In the genomic region with DNA sequence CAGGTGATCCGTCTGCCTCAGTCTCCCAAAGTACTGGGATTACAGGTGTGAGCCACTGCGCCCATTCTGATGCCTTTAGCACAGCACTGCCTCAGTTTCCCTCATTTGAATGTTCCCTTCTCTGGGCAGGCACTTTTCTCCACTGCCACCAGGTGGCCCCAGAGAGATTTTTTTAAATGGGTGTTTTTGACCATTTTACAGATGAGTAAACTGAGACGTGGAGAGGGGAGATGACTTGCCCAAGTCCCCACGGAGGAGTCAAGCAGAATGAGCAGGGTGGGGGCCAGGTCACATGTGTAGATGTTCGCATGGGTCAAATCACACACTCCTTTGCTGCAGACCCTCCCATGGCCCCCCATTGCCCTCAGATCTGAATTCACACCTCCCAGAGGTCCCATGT, we compare ENCODE assay signal across 13 cellular contexts. TPM values are rescaled to one million over a fixed set of nuclear protein-coding genes. Genes with fewer than 3 reads are reported as not detected.
DNase-seq lines count a peak whose midpoint lies in the region; ATAC-seq and TF ChIP-seq lines count a peak whose summit lies in the region.
"Had no signal": no experiment of that assay in that cellular context is flagged by ENCODE, and none has a peak within 500 bp of the region (broad histone marks: within the 10 kb centered on the region; RNA-seq: fewer than 3 reads in every experiment).

No MANE protein-coding gene starts in this region.

- no peak for DNase-seq in MCF 10A (ENCODE audit: unreplicated experiment)
- no peak for DNase-seq in breast epithelium (ENCODE audit: low spot score in 2 of 2)
- no peak for DNase-seq in RWPE2 (ENCODE audit: low spot score)
- no peak for DNase-seq in foreskin fibroblast
- DNase-seq in tibial nerve (ENCODE audit: low spot score in 2 of 2), result no peak
- DNase-seq in NCI-H524 (lab: John Stamatoyannopoulos, UW), result no peak
- no peak for DNase-seq in NCI-H2196 (lab: John Stamatoyannopoulos, UW; ENCODE audit: unreplicated experiment)
- no peak for DNase-seq in DMS114 treated with DMSO at 0.1 percent for 48 hours (lab: John Stamatoyannopoulos, UW; ENCODE audit: unreplicated experiment)
- DNase-seq: AML-193; erythroblast; NCI-H1436; stimulated activated naive CD4-positive, alpha-beta T cell had no signal

- H3K27me3 ChIP-seq in breast epithelium (peaks cover 21 to 91% of the 10 kb centered on the region in 2 donors), RWPE2 (ENCODE audit: insufficient read depth, poor library complexity, severe bottlenecking) (peaks cover 14% of the 10 kb centered on the region), tibial nerve (peaks cover 0 to 98% of the 10 kb centered on the region in 2 donors)

- 70 to 72% methylated on average over 5 of the region's 5 CpGs for WGBS in tibial nerve, 2 donors

- peaks cover 18% of the 10 kb centered on the region for H3K27me3 Mint-ChIP-seq in MCF 10A (ENCODE audit: insufficient read depth, unreplicated experiment)

- H3K27ac ChIP-seq in breast epithelium, result no peak overlapping the region
- H3K27ac ChIP-seq in RWPE2 (ENCODE audit: poor library complexity, severe bottlenecking), result no peak overlapping the region
- H3K27ac ChIP-seq in tibial nerve, result no peak overlapping the region

- no peak overlapping the region for H3K4me3 ChIP-seq in breast epithelium
- no peak overlapping the region for H3K4me3 ChIP-seq in RWPE2 (ENCODE audit: severe bottlenecking)
- no peak overlapping the region for H3K4me3 ChIP-seq in foreskin fibroblast (ENCODE audit: low read depth in 1 of 2, low read length in 2 of 2)
- no peak overlapping the region for H3K4me3 ChIP-seq in tibial nerve

- H3K4me1 ChIP-seq in breast epithelium (peaks cover 0 to 5% of the 10 kb centered on the region in 2 donors), RWPE2 (ENCODE audit: insufficient read depth, poor library complexity, severe bottlenecking) (no peaks in the 10 kb centered on the region), tibial nerve (peaks cover 0 to 29% (median 17%) of the 10 kb centered on the region in 4 donors)

- H3K27ac Mint-ChIP-seq in MCF 10A (ENCODE audit: low read depth, unreplicated experiment), result no peak overlapping the region
- H3K27ac Mint-ChIP-seq: activated naive CD4-positive, alpha-beta T cell treated with anti-CD3 and anti-CD28 coated beads, Interleukin-2, amount 50 U/mL, for 72 hours had no signal

- H3K36me3 ChIP-seq in breast epithelium (no peaks in the 10 kb centered on the region), RWPE2 (ENCODE audit: low read depth) (no peaks in the 10 kb centered on the region), tibial nerve (no peaks in the 10 kb centered on the region)

- TF ChIP-seq EP300 in tibial nerve (IDR thresholded peaks at IDR 0.05), result no peak

- TF ChIP-seq CTCF in MCF 10A (IDR thresholded peaks at IDR 0.05; ENCODE audit: unreplicated experiment) (peak; percentile 49), breast epithelium (IDR thresholded peaks at IDR 0.05) (peak in 1 of 3 donors; percentile 11), RWPE2 (IDR thresholded peaks at IDR 0.05; ENCODE audit: poor library complexity, severe bottlenecking) (peak; percentile 19), foreskin fibroblast (IDR thresholded peaks at IDR 0.05; ENCODE audit: low read depth, low read length) (peak; percentile 39), tibial nerve (IDR thresholded peaks at IDR 0.05) (peak in 4 of 5 experiments; percentile 8 to 20 (median 11))

- no peak overlapping the region for H3K4me3 Mint-ChIP-seq in MCF 10A (ENCODE audit: unreplicated experiment)

- H3K9me3 Mint-ChIP-seq in MCF 10A (ENCODE audit: unreplicated experiment), result no peaks in the 10 kb centered on the region

- POLR2A ChIA-PET in MCF 10A (lab: Yijun Ruan, JAX), result no interaction called here

- intact Hi-C loops in MCF 10A (cut with micrococcal nuclease), result no loop called here
- intact Hi-C loops in breast epithelium (cut with DNase I; ENCODE audit: low total_unique reads), result no loop called here

- CTCF ChIA-PET in MCF 10A (lab: Yijun Ruan, JAX), result interaction anchor here (0.6 to 0.7 kb wide), 2 partner anchors 24 to 1142 kb away, joined by 3 read pairs; no protein-coding TSS in a partner anchor

- no peaks in the 10 kb centered on the region for H3K36me3 Mint-ChIP-seq in MCF 10A (ENCODE audit: insufficient read depth, unreplicated experiment)

- peaks cover 4% of the 10 kb centered on the region for H3K4me1 Mint-ChIP-seq in MCF 10A (ENCODE audit: insufficient read depth, unreplicated experiment)

- BruUV-seq in MCF 10A (replicated peaks; lab: Mats Ljungman, UMichigan), result no TSS peak

- no peak for ATAC-seq in RWPE2 (ENCODE audit: low read depth)
- ATAC-seq: activated naive CD4-positive, alpha-beta T cell treated with anti-CD3 and anti-CD28 coated beads, Interleukin-2, amount 50 U/mL, for 72 hours had no signal

- TF ChIP-seq POLR2A in breast epithelium (IDR thresholded peaks at IDR 0.05) (no peak), tibial nerve (IDR thresholded peaks at IDR 0.05) (no peak)

- H3K9me3 ChIP-seq in breast epithelium, result peaks cover 10 to 11% of the 10 kb centered on the region in 2 donors
- no peaks in the 10 kb centered on the region for H3K9me3 ChIP-seq in RWPE2 (ENCODE audit: severe bottlenecking)
- peaks cover 0 to 15% (median 2%) of the 10 kb centered on the region in 4 donors for H3K9me3 ChIP-seq in tibial nerve

RNA-seq across cellular contexts. Expression of gene PDE4C, which starts 3.2 kb away (rescaled TPM):
- total RNA-seq in MCF 10A (2022), result 0.42 and 0.54 TPM in 2 replicates
- 1 to 10 TPM in 1 of 3 donors, under 1 TPM in 1, not detected in 1; 0.33 to 1.3 TPM for total RNA-seq in breast epithelium
- under 1 TPM in 3 of 4 donors, not detected in 1; under 0.01 to 0.60 (median 0.59) TPM for total RNA-seq in tibial nerve

RNA-seq across cellular contexts. Expression of gene RAB3A, which starts 25.6 kb away (rescaled TPM):
- total RNA-seq in MCF 10A (2022) (0.68 and 0.81 TPM in 2 replicates), breast epithelium (1 to 10 TPM in 2 of 3 donors, under 1 TPM in 1; 0.66 to 1.2 (median 1.1) TPM), tibial nerve (1 to 10 TPM in 3 of 4 donors, not detected in 1; 1.5 to 5.1 (median 3.9) TPM)

RNA-seq across cellular contexts. Expression of gene MPV17L2, which starts 36.5 kb away (rescaled TPM):
- total RNA-seq in MCF 10A (2022) (12.9 and 15.4 TPM in 2 replicates), breast epithelium (10 to 100 TPM; 24.3 to 41.3 (median 37.1) TPM), tibial nerve (10 to 100 TPM; 11.1 to 19.0 (median 15.5) TPM)

RNA-seq across cellular contexts. Expression of gene IQCN, which starts 44.8 kb away (rescaled TPM):
- total RNA-seq in MCF 10A (2022) (0.26 and 0.42 TPM in 2 replicates), breast epithelium (10 to 100 TPM in 1 of 3 donors, 1 to 10 TPM in 2; 7.0 to 16.6 (median 9.5) TPM), tibial nerve (10 to 100 TPM in 2 of 4 donors, 1 to 10 TPM in 2; 2.3 to 11.4 (median 8.2) TPM)

RNA-seq across cellular contexts. Expression of gene JUND, which starts 51.9 kb away (rescaled TPM):
- 120 and 123 TPM in 2 replicates for total RNA-seq in MCF 10A (2022)
- 100 to 1,000 TPM; 325 to 833 (median 602) TPM for total RNA-seq in breast epithelium
- total RNA-seq in tibial nerve, result 100 to 1,000 TPM; 309 to 553 (median 486) TPM
